Comparison of ENCODE assay signal across 8 cellular contexts in genomic region chr1:206921772-206922265, GRCh38. TPM values are rescaled to one million over a fixed set of nuclear protein-coding genes. Genes with fewer than 3 reads are reported as not detected.
DNase-seq lines count a peak whose midpoint lies in the region; ATAC-seq and TF ChIP-seq lines count a peak whose summit lies in the region.

A gene with protein sequence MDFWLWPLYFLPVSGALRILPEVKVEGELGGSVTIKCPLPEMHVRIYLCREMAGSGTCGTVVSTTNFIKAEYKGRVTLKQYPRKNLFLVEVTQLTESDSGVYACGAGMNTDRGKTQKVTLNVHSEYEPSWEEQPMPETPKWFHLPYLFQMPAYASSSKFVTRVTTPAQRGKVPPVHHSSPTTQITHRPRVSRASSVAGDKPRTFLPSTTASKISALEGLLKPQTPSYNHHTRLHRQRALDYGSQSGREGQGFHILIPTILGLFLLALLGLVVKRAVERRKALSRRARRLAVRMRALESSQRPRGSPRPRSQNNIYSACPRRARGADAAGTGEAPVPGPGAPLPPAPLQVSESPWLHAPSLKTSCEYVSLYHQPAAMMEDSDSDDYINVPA (minus strand): TSS chr1:206921941. CDS start chr1:206921854, 87 bp downstream.

- DNase-seq in NCI-H510A treated with DMSO at 0.1 percent for 48 hours (lab: John Stamatoyannopoulos, UW) (peak; percentile 31), NCI-H510A (lab: John Stamatoyannopoulos, UW) (no peak), NCI-H2029 (lab: John Stamatoyannopoulos, UW) (peak; percentile 80), caudate nucleus (lab: John Stamatoyannopoulos, UW) (peak in 8 of 61 donors; percentile 5 to 27 (median 11)), osteoblast (ENCODE audit: insufficient read length, low spot score, missing footprints) (no peak), SK-N-SH (no peak)
- peak; percentile 39 for DNase-seq in stimulated activated CD8-positive, alpha-beta memory T cell treated with anti-CD3 and anti-CD28 coated beads, Interleukin-12 subunit alpha, Interleukin-12 subunit beta, amount 100 ng/mL, for 1 hour (ENCODE audit: low read depth)

- 34% methylated on average over 7 of the region's 7 CpGs for WGBS in SK-N-SH (ENCODE audit: low lambda C conversion rate)

- H3K36me3 ChIP-seq in osteoblast (ENCODE audit: insufficient read depth, low read length) (no peaks in the 10 kb centered on the region), SK-N-SH (replicated peaks in 1 of 2; ENCODE audit: control insufficient read depth in 1 of 2, insufficient read depth in 2 of 2, low read length in 1 of 2) (no peaks in the 10 kb centered on the region)

- TF ChIP-seq CTCF in osteoblast (IDR thresholded peaks at IDR 0.05; ENCODE audit: extremely low read depth, low read depth, low read length) (no peak), SK-N-SH (IDR thresholded peaks at IDR 0.05) (no peak)

- no peak for TF ChIP-seq EP300 in SK-N-SH (IDR thresholded peaks at IDR 0.05; ENCODE audit: borderline replicate concordance in 1 of 2, low read depth in 1 of 2, low read length in 1 of 2)

- peaks cover 5% of the 10 kb centered on the region for H3K27me3 ChIP-seq in osteoblast (ENCODE audit: insufficient read depth, low read length)
- H3K27me3 ChIP-seq in SK-N-SH (ENCODE audit: insufficient read depth): peaks cover 5% of the 10 kb centered on the region; the same call in 1 of the 2 replicates

- POLR2A ChIA-PET in SK-N-SH (lab: Yijun Ruan, JAX): no interaction called here

- H3K9ac ChIP-seq in SK-N-SH: no peak within 1 kb of the TSS

- H2AFZ ChIP-seq in osteoblast (ENCODE audit: low read length) (no peak within 1 kb of the TSS), SK-N-SH (ENCODE audit: low read depth) (no peak within 1 kb of the TSS)

- H3K9me2 ChIP-seq in SK-N-SH: no peaks in the 10 kb centered on the region

- CTCF ChIA-PET in SK-N-SH (lab: Yijun Ruan, JAX): interaction anchor here (0.9 to 3.4 kb wide), 6 partner anchors 9 to 197 kb away, joined by 3 to 27 read pairs (median 5); no protein-coding TSS in a partner anchor

- no peaks in the 10 kb centered on the region for H3K79me2 ChIP-seq in osteoblast (ENCODE audit: insufficient read depth, low read length)
- H3K79me2 ChIP-seq in SK-N-SH (ENCODE audit: insufficient read depth): no peaks in the 10 kb centered on the region

- TF ChIP-seq RAD21 in SK-N-SH (IDR thresholded peaks at IDR 0.05; ENCODE audit: low read length): no peak

- no peak for ATAC-seq in HG03139 (IDR thresholded peaks at IDR 0.05; ENCODE audit: unreplicated experiment)

- H3F3A ChIP-seq in SK-N-SH (replicated peaks; ENCODE audit: insufficient read depth): no peaks in the 10 kb centered on the region

- H4K20me1 ChIP-seq in osteoblast (ENCODE audit: insufficient read depth, low read length): no peaks in the 10 kb centered on the region
- no peaks in the 10 kb centered on the region for H4K20me1 ChIP-seq in SK-N-SH (ENCODE audit: insufficient read depth)

- H3K27ac ChIP-seq in caudate nucleus (ENCODE audit: low read depth, low read length): peak within 1 kb of the TSS; percentile 69
- H3K27ac ChIP-seq in osteoblast (ENCODE audit: low read depth, low read length): no peak within 1 kb of the TSS
- no peak within 1 kb of the TSS for H3K27ac ChIP-seq in SK-N-SH (ENCODE audit: low read depth in 2 of 2, low read length in 1 of 2)

- H3K9me3 ChIP-seq in osteoblast (ENCODE audit: low read depth, low read length) (no peaks in the 10 kb centered on the region), SK-N-SH (no peaks in the 10 kb centered on the region)

- H3K4me1 ChIP-seq in osteoblast (ENCODE audit: insufficient read depth, low read length): no peaks in the 10 kb centered on the region
- no peaks in the 10 kb centered on the region for H3K4me1 ChIP-seq in SK-N-SH (ENCODE audit: control insufficient read depth in 1 of 2, insufficient read depth in 2 of 2, low read depth in 1 of 2, low read length in 1 of 2)

- H3K4me3 ChIP-seq in osteoblast (ENCODE audit: insufficient read depth, low read length) (no peak within 1 kb of the TSS), SK-N-SH (ENCODE audit: low read depth in 2 of 2, low read length in 1 of 2) (no peak within 1 kb of the TSS)

- no peak within 1 kb of the TSS for H3K4me2 ChIP-seq in osteoblast (ENCODE audit: insufficient read depth, low read length)
- H3K4me2 ChIP-seq in SK-N-SH: no peak within 1 kb of the TSS

TF ChIP-seq in SK-N-SH, 30 proteins besides CTCF, POLR2A, EP300 and RAD21:
- TF ChIP-seq GABPA (IDR thresholded peaks at IDR 0.05; ENCODE audit: low read depth) (no peak), NRF1 (IDR thresholded peaks at IDR 0.05; ENCODE audit: low read depth, low read length) (no peak), TAF1 (IDR thresholded peaks at IDR 0.05; ENCODE audit: borderline replicate concordance, low read depth, low read length) (no peak), FOSL2 (IDR thresholded peaks at IDR 0.05; ENCODE audit: borderline replicate concordance, low read depth) (no peak), JUND (IDR thresholded peaks at IDR 0.05) (no peak), GATA2 (CRISPR knock-in tag; IDR thresholded peaks at IDR 0.05) (no peak)

RNA-seq across cellular contexts. Expression of the gene that starts here (rescaled TPM):
- total RNA-seq in osteoblast: 0.29 TPM in 1 of 2 replicates, not detected in the other
- polyA plus RNA-seq in SK-N-SH (2012; rRNA removed): 0.05 and 0.15 TPM in 2 replicates
- 0.03 and 0.14 TPM in 2 replicates for polyA plus RNA-seq in SK-N-SH (2012; cell fraction: cytosol; rRNA removed)
- polyA plus RNA-seq in SK-N-SH (2012; cell fraction: nucleus; rRNA removed): not detected in 2 replicates

Comparison
In these comparisons a context has a peak if more than half of its experiments do, and no peak if none do; other contexts are left out.
1. DNase-seq: peak in NCI-H510A treated with DMSO at 0.1 percent for 48 hours (single experiment), NCI-H2029 (single experiment) and stimulated activated CD8-positive, alpha-beta memory T cell treated with anti-CD3 and anti-CD28 coated beads, Interleukin-12 subunit alpha, Interleukin-12 subunit beta, amount 100 ng/mL, for 1 hour (single experiment); none in NCI-H510A (single experiment), osteoblast (single experiment) and SK-N-SH (single experiment).